In genomic region chr1:167442142-167442848, GRCh38 we compare ENCODE assay signal across 8 cellular contexts.
A peak's percentile ranks its signal among the peaks of the same experiment; 100 is the strongest.
DNase-seq lines count a peak whose midpoint lies in the region; ATAC-seq, FAIRE-seq and TF ChIP-seq lines count a peak whose summit lies in the region.

No MANE protein-coding gene starts in this region.

- no peak overlapping the region for H2AFZ ChIP-seq in endothelial cell of umbilical vein (ENCODE audit: low read depth, low read length)

- H3K9ac ChIP-seq in endothelial cell of umbilical vein (replicated peaks; ENCODE audit: extremely low read depth, insufficient read depth, low read length) (no peak overlapping the region), mucosa of stomach (ENCODE audit: low read length) (peak overlapping the region; percentile 37)

- H3K4me3 ChIP-seq in HL-60 (replicated peaks; ENCODE audit: insufficient read depth, low read length): no peak overlapping the region
- H3K4me3 ChIP-seq in endothelial cell of umbilical vein (replicated peaks in 1 of 3; ENCODE audit: insufficient read depth in 1 of 3, low read depth in 1 of 3, low read length in 3 of 3): no peak overlapping the region
- no peak overlapping the region for H3K4me3 ChIP-seq in mucosa of stomach (ENCODE audit: low read length)

- H3K36me3 ChIP-seq in endothelial cell of umbilical vein (ENCODE audit: control insufficient read depth in 2 of 2, extremely low read depth in 1 of 2, insufficient read depth in 2 of 2, low read length in 2 of 2): no peaks in the 10 kb centered on the region
- no peaks in the 10 kb centered on the region for H3K36me3 ChIP-seq in mucosa of stomach (ENCODE audit: control insufficient read depth, insufficient read depth, low read length)

- no peaks in the 10 kb centered on the region for H3K9me1 ChIP-seq in endothelial cell of umbilical vein (replicated peaks; ENCODE audit: control insufficient read depth, extremely low read depth, insufficient read depth, low read length)

- H4K20me1 ChIP-seq in endothelial cell of umbilical vein (replicated peaks; ENCODE audit: control insufficient read depth, extremely low read depth, insufficient read depth, low read length): no peaks in the 10 kb centered on the region

- no peak for TF ChIP-seq POLR2A in endothelial cell of umbilical vein (IDR thresholded peaks at IDR 0.05; ENCODE audit: low read depth, low read length)

- DNase-seq in COR-L47 (lab: John Stamatoyannopoulos, UW): peak; percentile 54
- peak in 1 of 2 experiments; percentile 82 for DNase-seq in HL-60 (ENCODE audit: low read depth in 1 of 2, low spot score in 1 of 2)
- peak; percentile 18 for DNase-seq in NOMO-1 treated with dmso at 0.1 percent for 144 hours (lab: John Stamatoyannopoulos, UW; ENCODE audit: unreplicated experiment)
- DNase-seq in activated CD8-positive, alpha-beta memory T cell treated with anti-CD3 and anti-CD28 coated beads, Interleukin-2, amount 50 U/mL, for 1 hour (ENCODE audit: extremely low read depth): peak; percentile 73
- DNase-seq in endothelial cell of umbilical vein (ENCODE audit: low read depth, low spot score): peak; percentile 49
- DNase-seq in stimulated activated CD8-positive, alpha-beta memory T cell treated with anti-CD3 and anti-CD28 coated beads, Interleukin-7, amount 100 ng/mL, for 1 hour (ENCODE audit: low read depth in 2 of 2): peak; percentile 64 to 71

- intact Hi-C loops in endothelial cell of umbilical vein (cut with micrococcal nuclease): loop anchor here (1.0 to 10.0 kb wide), 7 partner anchors 41 to 531 kb away; partner anchors contain the start of gene POU2F1

- peak; percentile 51 for ATAC-seq in GM19468 (IDR thresholded peaks at IDR 0.05; ENCODE audit: extremely low read depth, unreplicated experiment)

- CTCF ChIA-PET in endothelial cell of umbilical vein (lab: Charles Lee): interaction anchor here (0.7 to 7.5 kb wide), 10 partner anchors 10 to 532 kb away, joined by 3 to 162 read pairs (median 3); no protein-coding TSS in a partner anchor

- H3K9me3 ChIP-seq in endothelial cell of umbilical vein (replicated peaks; ENCODE audit: control insufficient read depth, insufficient read depth, low read length): no peaks in the 10 kb centered on the region
- H3K9me3 ChIP-seq in mucosa of stomach (ENCODE audit: control insufficient read depth, low read length): no peaks in the 10 kb centered on the region

- dilution Hi-C loops in endothelial cell of umbilical vein (cut with MboI; ENCODE audit: extremely low pct_ligation_motif_present, low sequenced_read_pairs): no loop called here

- no peaks in the 10 kb centered on the region for H3K79me2 ChIP-seq in endothelial cell of umbilical vein (ENCODE audit: control insufficient read depth, insufficient read depth, low read length)

- no TSS peak for BruUV-seq in endothelial cell of umbilical vein (replicated peaks; lab: Mats Ljungman, UMichigan)

- no peak overlapping the region for H3K4me2 ChIP-seq in endothelial cell of umbilical vein (ENCODE audit: insufficient read depth, low read length)

- TF ChIP-seq CTCF in HL-60 (IDR thresholded peaks at IDR 0.05; ENCODE audit: insufficient read depth, low read length) (peak; percentile 90), endothelial cell of umbilical vein (IDR thresholded peaks at IDR 0.05; ENCODE audit: extremely low read depth in 1 of 2, insufficient read depth in 1 of 2, low read depth in 1 of 2, low read length in 2 of 2) (peak; percentile 81 to 88)

- H3K4me1 ChIP-seq in endothelial cell of umbilical vein (ENCODE audit: control insufficient read depth, extremely low read depth, insufficient read depth, low read length): no peaks in the 10 kb centered on the region
- H3K4me1 ChIP-seq in mucosa of stomach (ENCODE audit: control insufficient read depth, insufficient read depth, low read length): peaks cover 28% of the 10 kb centered on the region

- H3K27me3 ChIP-seq in HL-60 (ENCODE audit: insufficient read depth, poor library complexity, severe bottlenecking) (no peaks in the 10 kb centered on the region), endothelial cell of umbilical vein (ENCODE audit: control insufficient read depth in 2 of 2, insufficient read depth in 2 of 2, low read length in 2 of 2) (peaks cover 0 to 4% of the 10 kb centered on the region in 2 experiments), mucosa of stomach (ENCODE audit: control insufficient read depth, insufficient read depth, low read length) (no peaks in the 10 kb centered on the region)

- POLR2A ChIA-PET in endothelial cell of umbilical vein (lab: Charles Lee): no interaction called here

- H3K27ac ChIP-seq in HL-60 (replicated peaks) (no peak overlapping the region), endothelial cell of umbilical vein (ENCODE audit: insufficient read depth, low read depth, low read length) (no peak overlapping the region)

- FAIRE-seq in endothelial cell of umbilical vein (lab: Jason Lieb, UNC): peak; percentile 91

TF ChIP-seq in endothelial cell of umbilical vein, 7 proteins besides CTCF, POLR2A, EP300 and RAD21:
- TF ChIP-seq, protein P1, sequence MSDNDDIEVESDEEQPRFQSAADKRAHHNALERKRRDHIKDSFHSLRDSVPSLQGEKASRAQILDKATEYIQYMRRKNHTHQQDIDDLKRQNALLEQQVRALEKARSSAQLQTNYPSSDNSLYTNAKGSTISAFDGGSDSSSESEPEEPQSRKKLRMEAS (IDR thresholded peaks at IDR 0.05; ENCODE audit: insufficient read depth, insufficient read length): no peak
- TF ChIP-seq FOS (IDR thresholded peaks at IDR 0.05; ENCODE audit: borderline replicate concordance, insufficient read depth, low read length) (no peak), EZH2 (IDR thresholded peaks at IDR 0.05; ENCODE audit: borderline replicate concordance, low read depth, low read length, severe bottlenecking) (no peak), GATA2 (IDR thresholded peaks at IDR 0.05; ENCODE audit: insufficient read depth, insufficient read length, low read depth, low read length) (no peak), JUN (IDR thresholded peaks at IDR 0.05; ENCODE audit: borderline replicate concordance, insufficient read depth, insufficient read length, low read depth) (no peak), POLR2AphosphoS5 (IDR thresholded peaks at IDR 0.05; ENCODE audit: insufficient read depth, low read depth, low read length) (no peak), MYC (IDR thresholded peaks at IDR 0.05; ENCODE audit: low read depth, low read length) (no peak)
TF ChIP-seq in endothelial cell of umbilical vein: peak in this region for 0.
